Comparison of ENCODE assay signal across 14 cellular contexts in the genomic region with DNA sequence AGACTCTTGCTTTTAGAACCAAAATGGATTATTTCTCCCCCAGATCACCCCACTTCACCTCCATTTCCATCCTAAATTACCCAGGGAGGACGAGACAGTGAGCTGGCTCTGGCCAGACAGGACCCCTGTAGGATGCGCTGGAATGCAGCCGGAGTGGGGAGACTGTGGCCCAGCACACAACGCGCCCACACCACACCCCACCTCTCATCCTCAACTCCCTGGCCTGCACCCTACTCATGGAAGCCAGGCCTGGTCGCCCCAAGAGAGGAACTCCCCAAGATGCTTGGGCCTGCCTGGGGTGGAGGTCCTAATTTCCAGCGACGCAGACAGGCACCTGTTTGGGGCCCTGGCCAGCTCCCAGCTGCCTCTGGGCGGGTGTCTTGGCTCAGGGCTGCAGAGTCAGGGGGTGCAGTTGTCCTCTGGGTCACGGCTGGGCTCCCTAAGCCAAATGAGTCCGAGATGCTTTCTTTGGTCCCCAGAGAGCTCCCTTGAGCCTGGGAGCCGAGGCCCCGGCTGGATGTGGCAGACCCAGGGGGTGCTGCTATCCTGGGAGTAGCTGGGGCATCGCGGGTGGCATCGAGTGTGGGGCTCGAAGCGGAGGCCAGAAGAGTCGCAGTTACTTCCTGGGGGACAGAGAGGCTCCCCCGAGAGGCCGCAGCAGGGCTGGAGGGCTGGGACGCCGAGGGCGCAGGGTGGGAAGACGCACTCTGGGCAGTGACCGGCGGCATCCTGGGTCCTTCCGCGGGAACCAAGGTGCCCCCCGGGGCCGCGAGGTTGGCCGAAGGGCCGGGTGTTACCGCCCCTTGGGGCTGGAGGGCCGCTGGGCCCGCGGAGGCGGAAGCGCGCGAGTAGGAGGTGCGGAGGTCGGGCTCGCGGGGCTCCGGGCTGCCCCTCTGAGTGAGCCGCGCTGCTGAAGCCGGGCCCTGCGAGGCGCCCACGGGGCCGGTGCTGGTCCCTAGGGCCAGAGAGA. TPM values are rescaled to one million over a fixed set of nuclear protein-coding genes. Genes with fewer than 3 reads are reported as not detected.
DNase-seq lines count a peak whose midpoint lies in the region; ATAC-seq and TF ChIP-seq lines count a peak whose summit lies in the region.
"Had no signal": no experiment of that assay in that cellular context is flagged by ENCODE, and none has a peak within 500 bp of the region (broad histone marks: within the 10 kb centered on the region; RNA-seq: fewer than 3 reads in every experiment).

No MANE protein-coding gene starts in this region.

- POLR2A ChIA-PET in Panc1 (lab: Charles Lee): no interaction called here

- intact Hi-C loops in Panc1 (cut with micrococcal nuclease; ENCODE audit: unreplicated experiment) (no loop called here), natural killer cell (cut with micrococcal nuclease) (no loop called here), upper lobe of right lung (cut with DNase I) (no loop called here), Calu3 (cut with micrococcal nuclease; ENCODE audit: unreplicated experiment) (no loop called here)

- ATAC-seq in Panc1: peak; percentile 8; the same call in 1 of the 2 replicates
- ATAC-seq in foreskin keratinocyte: peak; percentile 17
- ATAC-seq in natural killer cell: peak in 1 of 3 donors; percentile 62
- ATAC-seq in upper lobe of right lung: peak; percentile 66
- no peak for ATAC-seq in omental fat pad (ENCODE audit: low FRiP score)
- ATAC-seq: activated CD8-positive, alpha-beta memory T cell treated with anti-CD3 and anti-CD28 coated beads, Interleukin-2, amount 10 ng/mL, durations not matched to agents 7 days and 5 days had no signal

- no peaks in the 10 kb centered on the region for H3K9me3 Mint-ChIP-seq in natural killer cell
- no peaks in the 10 kb centered on the region for H3K9me3 Mint-ChIP-seq in progenitor cell of endocrine pancreas (ENCODE audit: low read depth)
- no peaks in the 10 kb centered on the region for H3K9me3 Mint-ChIP-seq in Calu3 (ENCODE audit: low read depth, unreplicated experiment)
- H3K9me3 Mint-ChIP-seq: endodermal cell had no signal

- H3K27me3 Mint-ChIP-seq in natural killer cell (ENCODE audit: low read depth in 2 of 2) (peaks cover 8% of the 10 kb centered on the region in 2 donors), progenitor cell of endocrine pancreas (peaks cover under 1% of the 10 kb centered on the region), Calu3 (ENCODE audit: unreplicated experiment) (no peaks in the 10 kb centered on the region)

- H3K4me1 ChIP-seq in Panc1 (ENCODE audit: control insufficient read depth, insufficient read depth, low read length) (no peaks in the 10 kb centered on the region), foreskin keratinocyte (no peaks in the 10 kb centered on the region), upper lobe of right lung (peaks cover 15% of the 10 kb centered on the region)

- H3K27ac ChIP-seq in Panc1 (ENCODE audit: low read length) (no peak overlapping the region), foreskin keratinocyte (no peak overlapping the region), upper lobe of right lung (no peak overlapping the region)
- H3K27ac ChIP-seq: RWPE1 had no signal

- H3K27ac Mint-ChIP-seq in natural killer cell (no peak overlapping the region), progenitor cell of endocrine pancreas (no peak overlapping the region), Calu3 (ENCODE audit: unreplicated experiment) (no peak overlapping the region)
- H3K27ac Mint-ChIP-seq: activated CD8-positive, alpha-beta memory T cell treated with anti-CD3 and anti-CD28 coated beads, Interleukin-2, amount 10 ng/mL, durations not matched to agents 7 days and 5 days; endodermal cell had no signal

- BruUV-seq in Panc1 (replicated peaks; lab: Mats Ljungman, UMichigan) (no TSS peak), Calu3 (replicated peaks; lab: Mats Ljungman, UMichigan) (no TSS peak)

- H3K36me3 Mint-ChIP-seq in natural killer cell (no peaks in the 10 kb centered on the region), progenitor cell of endocrine pancreas (ENCODE audit: insufficient read depth) (no peaks in the 10 kb centered on the region), Calu3 (ENCODE audit: insufficient read depth, unreplicated experiment) (no peaks in the 10 kb centered on the region)
- H3K36me3 Mint-ChIP-seq: activated CD8-positive, alpha-beta memory T cell treated with anti-CD3 and anti-CD28 coated beads, Interleukin-2, amount 10 ng/mL, durations not matched to agents 7 days and 5 days had no signal

- H3K4me3 ChIP-seq in Panc1 (ENCODE audit: low read depth in 2 of 2, low read length in 2 of 2) (no peak overlapping the region), upper lobe of right lung (peak overlapping the region; percentile 40)

- peak overlapping the region; percentile 25 for H3K4me3 Mint-ChIP-seq in natural killer cell
- H3K4me3 Mint-ChIP-seq in progenitor cell of endocrine pancreas (ENCODE audit: low read depth): no peak overlapping the region
- no peak overlapping the region for H3K4me3 Mint-ChIP-seq in Calu3 (ENCODE audit: low read depth, unreplicated experiment)
- H3K4me3 Mint-ChIP-seq: activated CD8-positive, alpha-beta memory T cell treated with anti-CD3 and anti-CD28 coated beads, Interleukin-2, amount 10 ng/mL, durations not matched to agents 7 days and 5 days; endodermal cell had no signal

- in situ Hi-C loops in Panc1 (cut with HindIII; ENCODE audit: low pct_unique_long_range_greater_than_20kb, low sequenced_read_pairs): no loop called here

- H3K27me3 ChIP-seq in Panc1 (ENCODE audit: control insufficient read depth, insufficient read depth, low read length) (no peaks in the 10 kb centered on the region), foreskin keratinocyte (peaks cover 8% of the 10 kb centered on the region), upper lobe of right lung (no peaks in the 10 kb centered on the region)

- CTCF ChIA-PET in Panc1 (lab: Charles Lee): interaction anchor here (0.6 kb wide), 1 partner anchor 68 kb away, joined by 5 read pairs; no protein-coding TSS in a partner anchor
- CTCF ChIA-PET in Calu3 (lab: Charles Lee): interaction anchor here (0.5 kb wide), 1 partner anchor 514 kb away, joined by 5 read pairs; no protein-coding TSS in a partner anchor

- H3K9me3 ChIP-seq in Panc1 (ENCODE audit: control insufficient read depth, insufficient read depth, low read depth, low read length): no peaks in the 10 kb centered on the region
- no peaks in the 10 kb centered on the region for H3K9me3 ChIP-seq in upper lobe of right lung

- no peak for DNase-seq in Panc1 (ENCODE audit: low read depth, low spot score)
- DNase-seq in foreskin keratinocyte: no peak
- DNase-seq in natural killer cell: no peak
- no peak for DNase-seq in upper lobe of right lung
- no peak for DNase-seq in progenitor cell of endocrine pancreas (ENCODE audit: low spot score, unreplicated experiment)
- no peak for DNase-seq in omental fat pad (ENCODE audit: low spot score)
- DNase-seq in SKM-1 (lab: John Stamatoyannopoulos, UW; ENCODE audit: unreplicated experiment): no peak
- DNase-seq in Calu3: no peak
- DNase-seq: activated CD8-positive, alpha-beta memory T cell treated with anti-CD3 and anti-CD28 coated beads, Interleukin-2, amount 10 ng/mL, durations not matched to agents 7 days and 5 days; endodermal cell; NCI-H446 treated with DMSO at 0.1 percent for 48 hours had no signal

- TF ChIP-seq CTCF in Panc1 (IDR thresholded peaks at IDR 0.05) (no peak), foreskin keratinocyte (conservative IDR thresholded peaks at IDR 0.05) (no peak), natural killer cell (IDR thresholded peaks at IDR 0.05) (no peak), upper lobe of right lung (IDR thresholded peaks at IDR 0.05) (no peak), progenitor cell of endocrine pancreas (IDR thresholded peaks at IDR 0.05; ENCODE audit: unreplicated experiment) (no peak), omental fat pad (IDR thresholded peaks at IDR 0.05) (no peak), Calu3 (IDR thresholded peaks at IDR 0.05; ENCODE audit: unreplicated experiment) (no peak)

- no peaks in the 10 kb centered on the region for H3K36me3 ChIP-seq in Panc1 (ENCODE audit: control insufficient read depth, insufficient read depth, low read length)
- no peaks in the 10 kb centered on the region for H3K36me3 ChIP-seq in upper lobe of right lung

- H3K4me1 Mint-ChIP-seq in natural killer cell (peaks cover 0 to 4% of the 10 kb centered on the region in 2 donors), progenitor cell of endocrine pancreas (ENCODE audit: low read depth) (no peaks in the 10 kb centered on the region), Calu3 (ENCODE audit: low read depth, unreplicated experiment) (no peaks in the 10 kb centered on the region)
- H3K4me1 Mint-ChIP-seq: activated CD8-positive, alpha-beta memory T cell treated with anti-CD3 and anti-CD28 coated beads, Interleukin-2, amount 10 ng/mL, durations not matched to agents 7 days and 5 days had no signal

RNA-seq across cellular contexts. Expression of a gene that starts 10.4 kb away (rescaled TPM):
- total RNA-seq in Panc1 (2021; ENCODE audit: unreplicated experiment): not detected
- polyA plus RNA-seq in Panc1 (2012; ENCODE audit: insufficient read length): not detected
- total RNA-seq in foreskin keratinocyte: not detected in 2 replicates
- polyA plus RNA-seq in foreskin keratinocyte: not detected in 2 replicates
- not detected for total RNA-seq in natural killer cell
- total RNA-seq in upper lobe of right lung: not detected
- not detected in 2 replicates for total RNA-seq in progenitor cell of endocrine pancreas
- not detected for total RNA-seq in omental fat pad
- not detected in 2 replicates for total RNA-seq in Calu3 (2022)
- total RNA-seq: activated CD8-positive, alpha-beta memory T cell treated with anti-CD3 and anti-CD28 coated beads, Interleukin-2, amount 10 ng/mL, durations not matched to agents 7 days and 5 days; myocyte had no signal
- polyA plus RNA-seq: adipose tissue had no signal

RNA-seq across cellular contexts. Expression of a gene that starts 26.5 kb away (rescaled TPM):
- total RNA-seq in Panc1 (2021; ENCODE audit: unreplicated experiment): not detected
- polyA plus RNA-seq in Panc1 (2012; ENCODE audit: insufficient read length): not detected
- not detected in 2 replicates for total RNA-seq in foreskin keratinocyte
- not detected in 2 replicates for polyA plus RNA-seq in foreskin keratinocyte
- not detected for total RNA-seq in natural killer cell
- total RNA-seq in upper lobe of right lung: not detected
- total RNA-seq in progenitor cell of endocrine pancreas: not detected in 2 replicates
- not detected for total RNA-seq in omental fat pad
- not detected in 2 replicates for total RNA-seq in Calu3 (2022)
- total RNA-seq: activated CD8-positive, alpha-beta memory T cell treated with anti-CD3 and anti-CD28 coated beads, Interleukin-2, amount 10 ng/mL, durations not matched to agents 7 days and 5 days; endodermal cell; myocyte had no signal
